8 cellular contexts compared by ENCODE assay signal in the genomic region with DNA sequence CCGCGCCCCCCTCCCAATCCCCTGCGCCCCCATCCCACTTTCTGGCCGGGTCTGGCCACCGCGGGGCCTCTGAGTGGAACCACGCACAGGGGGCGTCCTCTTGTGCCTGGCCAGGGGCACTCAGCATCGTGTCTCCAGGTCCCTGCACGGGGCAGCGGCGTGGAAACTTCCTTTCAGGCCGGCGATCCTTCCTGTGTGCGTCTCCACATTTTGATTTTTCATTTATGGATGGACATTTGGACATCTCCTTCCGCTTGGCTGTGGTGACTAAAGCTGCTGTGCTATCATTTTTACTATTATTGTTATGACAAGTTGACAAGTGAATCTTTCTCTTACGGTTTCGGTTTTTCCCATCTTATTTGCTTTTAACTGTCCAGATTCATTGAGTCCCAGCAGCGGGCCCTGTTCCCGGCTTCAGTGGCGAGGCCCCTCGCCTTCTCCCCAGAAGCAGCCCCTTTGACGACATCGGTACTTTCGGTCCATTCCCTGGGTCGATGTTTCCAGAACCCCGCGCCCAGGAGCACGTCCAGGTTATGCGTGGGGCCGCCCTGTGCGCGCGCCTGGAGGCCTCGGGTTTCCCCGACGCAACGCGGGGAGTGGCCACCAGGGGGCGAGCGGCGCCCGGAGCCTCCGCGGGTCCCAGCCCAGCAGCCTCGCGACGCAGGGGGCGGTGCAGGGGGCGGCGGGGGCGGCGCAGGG. TPM values are rescaled to one million over a fixed set of nuclear protein-coding genes. Genes with fewer than 3 reads are reported as not detected.
DNase-seq lines count a peak whose midpoint lies in the region; ATAC-seq lines count a peak whose summit lies in the region.

No MANE protein-coding gene starts in this region.

- peaks cover 39% of the 10 kb centered on the region for H3K4me1 Mint-ChIP-seq in activated T-cell treated with anti-CD3 and anti-CD28 coated beads, Interleukin-2, amount 50 U/mL, for 24 hours (ENCODE audit: low read depth)

- H3K36me3 ChIP-seq in esophagus (ENCODE audit: control insufficient read depth in 2 of 2, insufficient read depth in 2 of 2, low read length in 1 of 2) (no peaks in the 10 kb centered on the region), muscle layer of duodenum (ENCODE audit: control insufficient read depth in 1 of 2, insufficient read depth in 2 of 2, low read length in 2 of 2) (no peaks in the 10 kb centered on the region)

- H3K9me3 ChIP-seq in esophagus (ENCODE audit: control insufficient read depth in 2 of 2, insufficient read depth in 1 of 2, low read depth in 1 of 2, low read length in 1 of 2) (peaks cover 0 to 2% of the 10 kb centered on the region in 2 donors), muscle layer of duodenum (ENCODE audit: control insufficient read depth in 1 of 2, low read length in 2 of 2) (no peaks in the 10 kb centered on the region)

- ATAC-seq in HG03520 (IDR thresholded peaks at IDR 0.05; ENCODE audit: unreplicated experiment) = peak; percentile 46

- H3K27me3 Mint-ChIP-seq in activated T-cell treated with anti-CD3 and anti-CD28 coated beads, Interleukin-2, amount 50 U/mL, for 24 hours = peaks cover 3% of the 10 kb centered on the region

- 0 to 2% methylated on average over 36 to 53 of the region's 53 CpGs for WGBS in esophagus, 2 donors

- no peaks in the 10 kb centered on the region for H3K9me3 Mint-ChIP-seq in activated T-cell treated with anti-CD3 and anti-CD28 coated beads, Interleukin-2, amount 50 U/mL, for 24 hours

- DNase-seq in DMS79 treated with DMSO at 0.1 percent for 48 hours (lab: John Stamatoyannopoulos, UW) (peak; percentile 62), DMS79 (lab: John Stamatoyannopoulos, UW) (no peak), OCI-M1 (lab: John Stamatoyannopoulos, UW) (peak; percentile 93)
- DNase-seq in activated T-cell treated with anti-CD3 and anti-CD28 coated beads, Interleukin-2, amount 50 U/mL, for 24 hours = peak; percentile 96
- DNase-seq in stimulated activated CD8-positive, alpha-beta memory T cell treated with anti-CD3 and anti-CD28 coated beads, Interleukin-7, amount 100 ng/mL, for 24 hours (ENCODE audit: low read depth) = peak; percentile 81

- H3K27me3 ChIP-seq in esophagus (ENCODE audit: control insufficient read depth in 1 of 2, insufficient read depth in 2 of 2, low read length in 2 of 2) (no peaks in the 10 kb centered on the region), muscle layer of duodenum (ENCODE audit: low read depth, low read length) (no peaks in the 10 kb centered on the region)

- H3K4me3 Mint-ChIP-seq in activated T-cell treated with anti-CD3 and anti-CD28 coated beads, Interleukin-2, amount 50 U/mL, for 24 hours = peak overlapping the region; percentile 82

- H3K4me3 ChIP-seq in esophagus (ENCODE audit: low read depth in 1 of 2, low read length in 2 of 2) = peak overlapping the region; percentile 48 to 56
- H3K4me3 ChIP-seq in muscle layer of duodenum (ENCODE audit: low read depth in 1 of 2, low read length in 2 of 2) = peak overlapping the region; percentile 79 to 87

- H3K36me3 Mint-ChIP-seq in activated T-cell treated with anti-CD3 and anti-CD28 coated beads, Interleukin-2, amount 50 U/mL, for 24 hours (ENCODE audit: low read depth) = no peaks in the 10 kb centered on the region

- H3K27ac ChIP-seq in esophagus (ENCODE audit: low read depth in 2 of 2, low read length in 1 of 2) (no peak overlapping the region), muscle layer of duodenum (ENCODE audit: low read length) (peak overlapping the region; percentile 82)

- peaks cover 2 to 7% of the 10 kb centered on the region in 2 donors for H3K4me1 ChIP-seq in esophagus (ENCODE audit: control insufficient read depth in 2 of 2, insufficient read depth in 2 of 2, low read length in 1 of 2)
- peaks cover 3% of the 10 kb centered on the region in 2 donors for H3K4me1 ChIP-seq in muscle layer of duodenum (ENCODE audit: control insufficient read depth in 1 of 2, insufficient read depth in 2 of 2, low read length in 2 of 2)

- peak overlapping the region; percentile 92 for H3K27ac Mint-ChIP-seq in activated T-cell treated with anti-CD3 and anti-CD28 coated beads, Interleukin-2, amount 50 U/mL, for 24 hours

RNA-seq across cellular contexts. Expression of a gene that starts 12.4 kb away (rescaled TPM):
- 1 to 10 TPM; 3.1 to 3.5 TPM for polyA plus RNA-seq in esophagus
